Comparison of ENCODE assay signal across 8 cellular contexts in the genomic region with DNA sequence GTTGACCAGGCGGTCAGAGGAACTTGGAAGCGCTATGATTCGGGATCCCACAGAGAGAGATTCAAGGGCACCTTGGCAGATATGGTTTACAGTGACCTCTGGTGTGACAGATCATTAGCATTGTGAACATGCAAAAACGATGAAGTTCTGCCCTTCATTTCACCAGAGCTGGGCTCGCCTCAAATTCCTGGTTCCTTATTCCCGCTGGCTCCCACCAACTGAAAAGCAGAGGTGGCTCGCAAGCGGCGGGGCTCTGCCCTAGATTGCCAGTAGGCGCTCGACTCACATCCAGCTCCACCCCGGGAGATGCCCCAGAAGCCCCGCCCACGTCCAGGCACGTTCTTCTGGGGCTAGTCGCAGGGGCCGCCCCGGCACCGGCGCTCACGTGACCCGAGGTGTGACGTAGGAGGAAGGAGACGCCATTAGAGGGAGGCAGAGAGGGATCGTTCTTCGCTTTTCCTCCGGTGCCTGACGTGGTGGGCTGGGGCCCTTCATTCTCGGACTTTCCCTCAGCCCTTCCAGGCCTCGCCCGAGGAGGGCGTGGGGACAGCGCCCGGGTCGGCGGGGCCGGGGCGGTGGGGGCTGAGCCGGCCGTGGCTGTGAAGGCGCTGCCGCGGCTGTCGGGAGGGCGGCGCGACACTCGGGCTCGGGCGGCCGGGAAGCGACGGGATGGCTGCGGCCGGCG. TPM values are rescaled to one million over a fixed set of nuclear protein-coding genes. Genes with fewer than 3 reads are reported as not detected.
A peak's percentile ranks its signal among the peaks of the same experiment; 100 is the strongest.
DNase-seq lines count a peak whose midpoint lies in the region; ATAC-seq, FAIRE-seq and TF ChIP-seq lines count a peak whose summit lies in the region.

TSS of gene RAB21 (plus strand) at position 403 of the 685 bp plus-strand sequence. CDS start at position 670, 267 bp downstream.

- peak; percentile 94 for FAIRE-seq in GM12891 (lab: Jason Lieb, UNC)

- POLR2A ChIA-PET in T-cell (lab: Charles Lee), result interaction anchor here (0.5 to 3.0 kb wide), 13 partner anchors 9 to 91 kb away, joined by 3 to 18 read pairs (median 4); partner anchors contain the start of genes THAP2 (in 2 of the 2), ZFC3H1 (in 2 of the 2), TBC1D15 (in 1 of the 2) and TMEM19 (in 1 of the 2)

- peaks cover 6 to 7% (median 7%) of the 10 kb centered on the region in 3 donors for H3K9me3 Mint-ChIP-seq in T-cell
- H3K9me3 Mint-ChIP-seq in type B pancreatic cell, result no peaks in the 10 kb centered on the region

- H3K27me3 Mint-ChIP-seq in T-cell (peaks cover 3 to 4% of the 10 kb centered on the region in 2 donors), type B pancreatic cell (peaks cover 29% of the 10 kb centered on the region)

- TF ChIP-seq POLR2A in GM12891 (IDR thresholded peaks at IDR 0.05; ENCODE audit: low read depth, low read length), result peak; percentile 90

- H3K4me3 Mint-ChIP-seq in T-cell, result peak within 1 kb of the TSS; percentile 87 to 95 (median 93)
- H3K4me3 Mint-ChIP-seq in type B pancreatic cell, result peak within 1 kb of the TSS; percentile 96

- CTCF ChIA-PET in T-cell (lab: Charles Lee), result interaction anchor here (0.5 to 2.3 kb wide), 12 partner anchors 9 to 1449 kb away, joined by 3 to 9 read pairs (median 4); partner anchors contain the start of genes TMEM19 (in 1 of the 2) and ZFC3H1 (in 1 of the 2)

- H3K4me1 Mint-ChIP-seq in T-cell (peaks cover 42 to 48% (median 47%) of the 10 kb centered on the region in 3 donors), type B pancreatic cell (ENCODE audit: unreplicated experiment) (peaks cover 19% of the 10 kb centered on the region)

- intact Hi-C loops in cardiac septum (cut with DNase I), result loop anchor here (1.0 to 2.0 kb wide), 2 partner anchors 68 to 90 kb away; partner anchors contain the start of genes THAP2 and TMEM19

- WGBS in adipose tissue, 3 donors, result 1 to 2% (median 1%) methylated on average over 40 to 56 of the region's 56 CpGs

- H3K27ac ChIP-seq in adipose tissue (ENCODE audit: low read depth, low read length), result peak within 1 kb of the TSS; percentile 94

- DNase-seq in GM12891 (ENCODE audit: insufficient read length, low spot score) (peak; percentile 86), NCI-H1436 treated with DMSO at 0.1 percent for 48 hours (lab: John Stamatoyannopoulos, UW) (peak; percentile 84), T-cell (peak; percentile 93 to 100 (median 99)), cardiac septum (ENCODE audit: low spot score) (peak; percentile 100), pons (ENCODE audit: low spot score) (peak; percentile 98), type B pancreatic cell (ENCODE audit: extremely low spot score, unreplicated experiment) (peak; percentile 97)

- peak; percentile 62 for TF ChIP-seq CTCF in type B pancreatic cell (conservative IDR thresholded peaks at IDR 0.05)

- peaks cover 34% of the 10 kb centered on the region for H3K36me3 Mint-ChIP-seq in T-cell
- peaks cover 28% of the 10 kb centered on the region for H3K36me3 Mint-ChIP-seq in type B pancreatic cell

- ATAC-seq in HG02840 (IDR thresholded peaks at IDR 0.05; ENCODE audit: low FRiP score, unreplicated experiment) (peak; percentile 97), T-cell (replicated peaks in 1 of 4) (peak; percentile 93 to 98 (median 96))

- peak within 1 kb of the TSS; percentile 94 for H3K27ac Mint-ChIP-seq in T-cell
- H3K27ac Mint-ChIP-seq in type B pancreatic cell, result peak within 1 kb of the TSS; percentile 96

TF ChIP-seq in GM12891, 5 proteins besides CTCF, POLR2A, EP300 and RAD21:
- TF ChIP-seq TAF1 (IDR thresholded peaks at IDR 0.05; ENCODE audit: low read depth, low read length), result peak; percentile 73
- TF ChIP-seq PAX5 (IDR thresholded peaks at IDR 0.05; ENCODE audit: insufficient read depth, low read length, severe bottlenecking), result no peak
- 0 out of 2 replicates have a peak, but pooled peaks have one; percentile 9 for TF ChIP-seq POU2F2 (IDR thresholded peaks at IDR 0.05; ENCODE audit: low read depth, low read length)
- TF ChIP-seq POLR2AphosphoS5 (IDR thresholded peaks at IDR 0.05; ENCODE audit: low read depth, low read length), result peak; percentile 90
- no peak for TF ChIP-seq SPI1 (IDR thresholded peaks at IDR 0.05; ENCODE audit: low read depth, low read length)

RNA-seq across cellular contexts. Expression of gene RAB21, which starts in this region (rescaled TPM):
- 27.8 TPM for polyA plus RNA-seq in GM12891 (2012; ENCODE audit: low read depth, missing spikeins)
- total RNA-seq in T-cell (10 to 100 TPM; 55.3 to 65.2 (median 63.6) TPM), cardiac septum (191 TPM), type B pancreatic cell (ENCODE audit: low replicate concordance) (53.8 and 59.7 TPM in 2 replicates)
- polyA plus RNA-seq in adipose tissue, result 10 to 100 TPM in 2 of 3 donors, 1 to 10 TPM in 1; 8.6 to 40.5 (median 29.9) TPM

Comparison
In these comparisons a context has a peak if more than half of its experiments do, and no peak if none do; other contexts are left out.
1. Peak in every context shown above with its lines: DNase-seq, ATAC-seq and H3K27ac ChIP-seq.